In genomic region chr17:28948342-28948741, GRCh38 we compare ENCODE assay signal across 8 cellular contexts. TPM values are rescaled to one million over a fixed set of nuclear protein-coding genes. Genes with fewer than 3 reads are reported as not detected.
DNase-seq lines count a peak whose midpoint lies in the region; ATAC-seq and TF ChIP-seq lines count a peak whose summit lies in the region.

No MANE protein-coding gene starts in this region.

- peak overlapping the region; percentile 90 for H3K27ac ChIP-seq in lower lobe of right lung

- H3K36me3 Mint-ChIP-seq in activated T-cell treated with anti-CD3 and anti-CD28 coated beads, Interleukin-2, amount 50 U/mL, for 72 hours (ENCODE audit: insufficient read depth in 2 of 2) = peaks cover 11 to 39% of the 10 kb centered on the region in 2 donors
- H3K36me3 Mint-ChIP-seq in type B pancreatic cell = peaks cover 13% of the 10 kb centered on the region

- H3K9me3 ChIP-seq in lower lobe of right lung = no peaks in the 10 kb centered on the region

- H3K4me1 ChIP-seq in lower lobe of right lung = peaks cover 57% of the 10 kb centered on the region

- peaks cover 55% of the 10 kb centered on the region for H3K4me1 Mint-ChIP-seq in activated T-cell treated with anti-CD3 and anti-CD28 coated beads, Interleukin-2, amount 50 U/mL, for 72 hours (ENCODE audit: low read depth)
- peaks cover 22% of the 10 kb centered on the region for H3K4me1 Mint-ChIP-seq in type B pancreatic cell (ENCODE audit: unreplicated experiment)

- ATAC-seq in activated T-cell treated with anti-CD3 and anti-CD28 coated beads, Interleukin-2, amount 50 U/mL, for 72 hours (replicated peaks in 1 of 2) = no peak
- no peak for ATAC-seq in lower lobe of right lung
- no peak for ATAC-seq in HG03439 (IDR thresholded peaks at IDR 0.05; ENCODE audit: unreplicated experiment)
- no peak for ATAC-seq in HG03108 (IDR thresholded peaks at IDR 0.05; ENCODE audit: unreplicated experiment)

- no peaks in the 10 kb centered on the region for H3K27me3 ChIP-seq in lower lobe of right lung (ENCODE audit: low read depth)

- TF ChIP-seq CTCF in astrocyte of the cerebellum (IDR thresholded peaks at IDR 0.05; ENCODE audit: low read depth, low read length, missing control alignments) = no peak
- TF ChIP-seq CTCF in lower lobe of right lung (IDR thresholded peaks at IDR 0.05) = no peak
- TF ChIP-seq CTCF in type B pancreatic cell (conservative IDR thresholded peaks at IDR 0.05) = no peak

- H3K27me3 Mint-ChIP-seq in activated T-cell treated with anti-CD3 and anti-CD28 coated beads, Interleukin-2, amount 50 U/mL, for 72 hours (ENCODE audit: low read depth) = no peaks in the 10 kb centered on the region
- no peaks in the 10 kb centered on the region for H3K27me3 Mint-ChIP-seq in type B pancreatic cell

- no peaks in the 10 kb centered on the region for H3K9me3 Mint-ChIP-seq in activated T-cell treated with anti-CD3 and anti-CD28 coated beads, Interleukin-2, amount 50 U/mL, for 72 hours
- no peaks in the 10 kb centered on the region for H3K9me3 Mint-ChIP-seq in type B pancreatic cell

- no peak for DNase-seq in activated T-cell treated with anti-CD3 and anti-CD28 coated beads, Interleukin-2, amount 50 U/mL, for 72 hours
- DNase-seq in activated T-cell treated with anti-CD3 and anti-CD28 coated beads, Interleukin-2, amount 50 U/mL, for 1 hour = no peak
- DNase-seq in astrocyte of the cerebellum (ENCODE audit: low read depth) (no peak), lower lobe of right lung (no peak), type B pancreatic cell (ENCODE audit: extremely low spot score, unreplicated experiment) (no peak), NCI-H2107 (lab: John Stamatoyannopoulos, UW) (no peak)

- H3K4me3 ChIP-seq in astrocyte of the cerebellum (ENCODE audit: low read depth, low read length) = peak overlapping the region; percentile 93
- H3K4me3 ChIP-seq in lower lobe of right lung = peak overlapping the region; percentile 86

- peak overlapping the region; percentile 88 for H3K27ac Mint-ChIP-seq in activated T-cell treated with anti-CD3 and anti-CD28 coated beads, Interleukin-2, amount 50 U/mL, for 72 hours
- H3K27ac Mint-ChIP-seq in type B pancreatic cell = peak overlapping the region; percentile 92

- intact Hi-C loops in lower lobe of right lung (cut with DNase I) = no loop called here

- H3K4me3 Mint-ChIP-seq in activated T-cell treated with anti-CD3 and anti-CD28 coated beads, Interleukin-2, amount 50 U/mL, for 72 hours = peak overlapping the region; percentile 96
- H3K4me3 Mint-ChIP-seq in type B pancreatic cell = peak overlapping the region; percentile 93

- H3K36me3 ChIP-seq in lower lobe of right lung = peaks cover 10% of the 10 kb centered on the region

- in situ Hi-C loops in astrocyte of the cerebellum (cut with HindIII; ENCODE audit: low sequenced_read_pairs) = no loop called here

RNA-seq across cellular contexts. Expression of gene PHF12, which starts 3.0 kb away (rescaled TPM):
- total RNA-seq in activated T-cell treated with anti-CD3 and anti-CD28 coated beads, Interleukin-2, amount 50 U/mL, for 72 hours = 10 to 100 TPM; 67.7 to 81.6 TPM
- 36.2 TPM for total RNA-seq in lower lobe of right lung
- total RNA-seq in type B pancreatic cell (ENCODE audit: low replicate concordance) = 47.8 and 58.0 TPM in 2 replicates

RNA-seq across cellular contexts. Expression of gene DHRS13, which starts 45.5 kb away (rescaled TPM):
- 10 to 100 TPM; 21.3 to 25.3 TPM for total RNA-seq in activated T-cell treated with anti-CD3 and anti-CD28 coated beads, Interleukin-2, amount 50 U/mL, for 72 hours
- total RNA-seq in lower lobe of right lung (10.6 TPM), type B pancreatic cell (ENCODE audit: low replicate concordance) (19.3 and 20.4 TPM in 2 replicates)

RNA-seq across cellular contexts. Expression of gene FLOT2, which starts 50.8 kb away (rescaled TPM):
- 100 to 1,000 TPM; 138 to 141 TPM for total RNA-seq in activated T-cell treated with anti-CD3 and anti-CD28 coated beads, Interleukin-2, amount 50 U/mL, for 72 hours
- total RNA-seq in lower lobe of right lung = 170 TPM
- total RNA-seq in type B pancreatic cell (ENCODE audit: low replicate concordance) = 73.1 and 90.6 TPM in 2 replicates

RNA-seq across cellular contexts. Expression of gene SEZ6, which starts 57.5 kb away (rescaled TPM):
- total RNA-seq in activated T-cell treated with anti-CD3 and anti-CD28 coated beads, Interleukin-2, amount 50 U/mL, for 72 hours = not detected
- total RNA-seq in lower lobe of right lung (not detected), type B pancreatic cell (ENCODE audit: low replicate concordance) (6.9 and 11.5 TPM in 2 replicates)
